24 cellular contexts compared by ENCODE assay signal in genomic region chr2:54473876-54474275, GRCh38.
"Had no signal": no experiment of that assay in that cellular context is flagged by ENCODE, and none has a peak within 500 bp of the region (broad histone marks: within the 10 kb centered on the region; RNA-seq: fewer than 3 reads in every experiment).

No MANE protein-coding gene starts in this region.

- H3K36me3 Mint-ChIP-seq: activated naive CD4-positive, alpha-beta T cell treated with anti-CD3 and anti-CD28 coated beads, Interleukin-2, amount 10 ng/mL, durations not matched to agents 7 days and 5 days; naive B cell; neural progenitor cell; stimulated activated naive B cell treated with anti-CD40 and anti-IgM and Interleukin-4, amounts not matched to agents 10 μg/mL and 1 μg/mL and 100 μg/mL, for 72 hours had no signal

- ATAC-seq: activated CD8-positive, alpha-beta T cell treated with anti-CD3 and anti-CD28 coated beads, Interleukin-2, amount 10 ng/mL, durations not matched to agents 7 days and 5 days; activated naive CD8-positive, alpha-beta T cell treated with anti-CD3 and anti-CD28 coated beads, Interleukin-2, amount 50 U/mL, for 24 hours; sciatic nerve; stimulated activated naive B cell treated with anti-CD40 and anti-IgM and Interleukin-4, amounts not matched to agents 10 μg/mL and 1 μg/mL and 100 μg/mL, for 72 hours had no signal

- H3K9me3 ChIP-seq: breast epithelium, prostate gland, SJSA1, tibial nerve had no signal

- H3K4me3 ChIP-seq: breast epithelium, esophagus squamous epithelium, lung, neural progenitor cell, prostate gland, SJSA1, spleen, tibial nerve had no signal

- H3K4me1 ChIP-seq: breast epithelium had no signal

- H3K36me3 ChIP-seq: breast epithelium, esophagus squamous epithelium, neural progenitor cell, prostate gland, SJSA1, spleen, tibial nerve had no signal

- H3K27ac Mint-ChIP-seq: activated CD4-positive, alpha-beta T cell treated with anti-CD3 and anti-CD28 coated beads, Interleukin-2, amount 10 ng/mL, durations not matched to agents 24 days and 14 days; activated CD8-positive, alpha-beta T cell treated with anti-CD3 and anti-CD28 coated beads, Interleukin-2, amount 10 ng/mL, durations not matched to agents 7 days and 5 days; activated naive CD4-positive, alpha-beta T cell treated with anti-CD3 and anti-CD28 coated beads, Interleukin-2, amount 10 ng/mL, durations not matched to agents 7 days and 5 days; activated naive CD8-positive, alpha-beta T cell treated with anti-CD3 and anti-CD28 coated beads, Interleukin-2, amount 50 U/mL, for 24 hours; activated T-cell treated with anti-CD3 and anti-CD28 coated beads, Interleukin-2, amount 50 U/mL, for 24 hours; naive B cell; neural progenitor cell; stimulated activated naive B cell treated with anti-CD40 and anti-IgM and Interleukin-4, amounts not matched to agents 10 μg/mL and 1 μg/mL and 100 μg/mL, for 72 hours; T-helper 1 cell treated with Interleukin-12 subunit alpha and Interleukin-12 subunit beta and Interleukin-4 antibody, amounts not matched to agents 30 μg/mL and 1 μg/mL, for 36 hours had no signal

- DNase-seq: activated CD4-positive, alpha-beta T cell treated with anti-CD3 and anti-CD28 coated beads, Interleukin-2, amount 10 ng/mL, durations not matched to agents 24 days and 14 days; activated CD8-positive, alpha-beta T cell treated with anti-CD3 and anti-CD28 coated beads, Interleukin-2, amount 10 ng/mL, durations not matched to agents 7 days and 5 days; activated naive CD4-positive, alpha-beta T cell treated with anti-CD3 and anti-CD28 coated beads, Interleukin-2, amount 10 ng/mL, durations not matched to agents 7 days and 5 days; activated naive CD8-positive, alpha-beta T cell treated with anti-CD3 and anti-CD28 coated beads, Interleukin-2, amount 50 U/mL, for 24 hours; activated T-cell treated with anti-CD3 and anti-CD28 coated beads, Interleukin-2, amount 50 U/mL, for 24 hours; aorta; dermis blood vessel endothelial cell; effector memory CD4-positive, alpha-beta T cell; esophagus squamous epithelium; hypothalamus; islet precursor cell; naive B cell; spleen; stimulated activated CD4-positive, alpha-beta T cell treated with anti-CD3 and anti-CD28 coated beads, Interleukin-4, amount 100 ng/mL, for 4 hours; stimulated activated naive B cell treated with anti-CD40 and anti-IgM and Interleukin-4, amounts not matched to agents 10 μg/mL and 1 μg/mL and 100 μg/mL, for 72 hours; substantia nigra had no signal

- H3K4me1 Mint-ChIP-seq: activated CD4-positive, alpha-beta T cell treated with anti-CD3 and anti-CD28 coated beads, Interleukin-2, amount 10 ng/mL, durations not matched to agents 24 days and 14 days had no signal

- H3K9me3 Mint-ChIP-seq: activated CD4-positive, alpha-beta T cell treated with anti-CD3 and anti-CD28 coated beads, Interleukin-2, amount 10 ng/mL, durations not matched to agents 24 days and 14 days; activated naive CD4-positive, alpha-beta T cell treated with anti-CD3 and anti-CD28 coated beads, Interleukin-2, amount 10 ng/mL, durations not matched to agents 7 days and 5 days; activated naive CD8-positive, alpha-beta T cell treated with anti-CD3 and anti-CD28 coated beads, Interleukin-2, amount 50 U/mL, for 24 hours; activated T-cell treated with anti-CD3 and anti-CD28 coated beads, Interleukin-2, amount 50 U/mL, for 24 hours; stimulated activated naive B cell treated with anti-CD40 and anti-IgM and Interleukin-4, amounts not matched to agents 10 μg/mL and 1 μg/mL and 100 μg/mL, for 72 hours; T-helper 1 cell treated with Interleukin-12 subunit alpha and Interleukin-12 subunit beta and Interleukin-4 antibody, amounts not matched to agents 30 μg/mL and 1 μg/mL, for 36 hours had no signal

- H3K27me3 Mint-ChIP-seq: activated naive CD8-positive, alpha-beta T cell treated with anti-CD3 and anti-CD28 coated beads, Interleukin-2, amount 50 U/mL, for 24 hours; activated T-cell treated with anti-CD3 and anti-CD28 coated beads, Interleukin-2, amount 50 U/mL, for 24 hours; naive B cell; stimulated activated naive B cell treated with anti-CD40 and anti-IgM and Interleukin-4, amounts not matched to agents 10 μg/mL and 1 μg/mL and 100 μg/mL, for 72 hours had no signal

- H3K27me3 ChIP-seq: breast epithelium, esophagus squamous epithelium, neural progenitor cell, SJSA1, spleen, tibial nerve had no signal

- H3K27ac ChIP-seq: breast epithelium, esophagus squamous epithelium, neural progenitor cell, prostate gland, SJSA1 had no signal

- H3K4me3 Mint-ChIP-seq: activated CD4-positive, alpha-beta T cell treated with anti-CD3 and anti-CD28 coated beads, Interleukin-2, amount 10 ng/mL, durations not matched to agents 24 days and 14 days; activated CD8-positive, alpha-beta T cell treated with anti-CD3 and anti-CD28 coated beads, Interleukin-2, amount 10 ng/mL, durations not matched to agents 7 days and 5 days; activated naive CD4-positive, alpha-beta T cell treated with anti-CD3 and anti-CD28 coated beads, Interleukin-2, amount 10 ng/mL, durations not matched to agents 7 days and 5 days; activated naive CD8-positive, alpha-beta T cell treated with anti-CD3 and anti-CD28 coated beads, Interleukin-2, amount 50 U/mL, for 24 hours; activated T-cell treated with anti-CD3 and anti-CD28 coated beads, Interleukin-2, amount 50 U/mL, for 24 hours; naive B cell; neural progenitor cell; stimulated activated naive B cell treated with anti-CD40 and anti-IgM and Interleukin-4, amounts not matched to agents 10 μg/mL and 1 μg/mL and 100 μg/mL, for 72 hours; T-helper 1 cell treated with Interleukin-12 subunit alpha and Interleukin-12 subunit beta and Interleukin-4 antibody, amounts not matched to agents 30 μg/mL and 1 μg/mL, for 36 hours had no signal
